25 cellular contexts compared by ENCODE assay signal in genomic region chr3:35408882-35409281, GRCh38.
"Had no signal": no experiment of that assay in that cellular context is flagged by ENCODE, and none has a peak within 500 bp of the region (broad histone marks: within the 10 kb centered on the region; RNA-seq: fewer than 3 reads in every experiment).

No MANE protein-coding gene starts in this region.

- H3K27ac ChIP-seq: coronary artery, dorsolateral prefrontal cortex, epithelial cell of prostate, esophagus muscularis mucosa, esophagus squamous epithelium, foreskin keratinocyte, gastrocnemius medialis, gastroesophageal sphincter, heart left ventricle, heart right ventricle, hepatocyte had no signal

- H2AFZ ChIP-seq: hepatocyte had no signal

- DNase-seq: cortex of kidney; dermis blood vessel endothelial cell; dorsolateral prefrontal cortex; effector CD4-positive, alpha-beta T cell; effector CD8-positive, alpha-beta T cell; effector memory CD4-positive, alpha-beta T cell; effector memory CD8-positive, alpha-beta T cell; endodermal cell; erythroblast; esophagus squamous epithelium; foreskin fibroblast; foreskin keratinocyte; foreskin melanocyte; gastrocnemius medialis; glutamatergic neuron; head of caudate nucleus; heart left ventricle; heart right ventricle; hippocampal formation had no signal

- ATAC-seq: effector memory CD8-positive, alpha-beta T cell; esophagus mucosa; foreskin keratinocyte; gastrocnemius medialis; gastroesophageal sphincter; heart left ventricle; heart right ventricle had no signal

- H3K4me1 ChIP-seq: esophagus muscularis mucosa, esophagus squamous epithelium, foreskin keratinocyte, gastrocnemius medialis, gastroesophageal sphincter, heart left ventricle, heart right ventricle had no signal

- H3K27me3 ChIP-seq: dorsolateral prefrontal cortex, esophagus muscularis mucosa, esophagus squamous epithelium, foreskin keratinocyte, gastrocnemius medialis, gastroesophageal sphincter, heart left ventricle, heart right ventricle, hepatocyte had no signal

- H3K4me3 ChIP-seq: coronary artery, dorsolateral prefrontal cortex, esophagus muscularis mucosa, esophagus squamous epithelium, gastrocnemius medialis, gastroesophageal sphincter, heart left ventricle, heart right ventricle, hepatocyte had no signal

- H3K9me3 ChIP-seq: esophagus muscularis mucosa, esophagus squamous epithelium, gastrocnemius medialis, gastroesophageal sphincter, heart left ventricle, heart right ventricle had no signal

- H3K36me3 ChIP-seq: esophagus muscularis mucosa, esophagus squamous epithelium, gastrocnemius medialis, gastroesophageal sphincter, heart left ventricle, heart right ventricle had no signal

- H3K4me2 ChIP-seq: hepatocyte had no signal

- H3K79me2 ChIP-seq: hepatocyte had no signal
